8 cellular contexts compared by ENCODE assay signal in genomic region chr3:105868745-105869530, GRCh38. TPM values are rescaled to one million over a fixed set of nuclear protein-coding genes. Genes with fewer than 3 reads are reported as not detected.
DNase-seq lines count a peak whose midpoint lies in the region; ATAC-seq and TF ChIP-seq lines count a peak whose summit lies in the region.

TSS of gene CBLB (minus strand) at chr3:105869012. CDS start at chr3:105867577, 1,435 bp downstream.

- peak within 1 kb of the TSS; percentile 92 to 98 for H3K27ac ChIP-seq in prostate gland
- H3K27ac ChIP-seq in urinary bladder (ENCODE audit: low read depth): peak within 1 kb of the TSS; percentile 96

- no peaks in the 10 kb centered on the region for H3K27me3 ChIP-seq in prostate gland (replicated peaks; ENCODE audit: insufficient read depth)

- DNase-seq in NCI-H187 treated with DMSO at 0.1 percent for 48 hours (lab: John Stamatoyannopoulos, UW) (peak; percentile 72), anterior cingulate cortex (lab: John Stamatoyannopoulos, UW) (peak; percentile 56 to 99 (median 93)), left ventricle myocardium superior (peak; percentile 96), prostate gland (ENCODE audit: low spot score) (peak; percentile 92)

- no peaks in the 10 kb centered on the region for H3K4me1 ChIP-seq in prostate gland (replicated peaks)
- H3K4me1 ChIP-seq in urinary bladder (ENCODE audit: insufficient read depth): no peaks in the 10 kb centered on the region

- H3K4me3 ChIP-seq in prostate gland: peak within 1 kb of the TSS; percentile 84 to 89
- H3K4me3 ChIP-seq in urinary bladder (ENCODE audit: low read depth, low read length): peak within 1 kb of the TSS; percentile 70

- ATAC-seq in GM18499 (IDR thresholded peaks at IDR 0.05; ENCODE audit: insufficient read depth, unreplicated experiment): peak; percentile 66
- peak; percentile 85 for ATAC-seq in HG02943 (IDR thresholded peaks at IDR 0.05; ENCODE audit: low read depth, unreplicated experiment)
- ATAC-seq in left ventricle myocardium superior: peak; percentile 94

- intact Hi-C loops in T-helper 2 cell treated with Interferon-gamma antibody and Interleukin-4, amounts not matched to agents 100 ng/mL and 5 ng/mL, for 36 hours (cut with micrococcal nuclease): loop anchor here (1.0 to 5.0 kb wide), 10 partner anchors 8 to 740 kb away; partner anchors contain the start of gene ALCAM
- intact Hi-C loops in left ventricle myocardium superior (cut with micrococcal nuclease) (loop anchor here (10.0 kb wide), 1 partner anchor 184 kb away; no protein-coding TSS in a partner anchor), prostate gland (cut with DNase I) (loop anchor here (10.0 kb wide), 2 partner anchors 174 to 476 kb away; no protein-coding TSS in a partner anchor)

- no peaks in the 10 kb centered on the region for H3K9me3 ChIP-seq in prostate gland

- TF ChIP-seq CTCF in prostate gland (IDR thresholded peaks at IDR 0.05): no peak

- H3K36me3 ChIP-seq in prostate gland: no peaks in the 10 kb centered on the region
- H3K36me3 ChIP-seq in urinary bladder (ENCODE audit: insufficient read depth): peaks cover 5% of the 10 kb centered on the region

- peak; percentile 84 for TF ChIP-seq POLR2A in prostate gland (IDR thresholded peaks at IDR 0.05)

- WGBS in prostate gland: under 1% methylated on average over 57 of the region's 67 CpGs
- under 1% methylated on average over 65 of the region's 67 CpGs for WGBS in urinary bladder

RNA-seq across cellular contexts. Expression of gene CBLB, which starts in this region (rescaled TPM):
- total RNA-seq in T-helper 2 cell treated with Interferon-gamma antibody and Interleukin-4, amounts not matched to agents 100 ng/mL and 5 ng/mL, for 36 hours: 67.2 and 70.3 TPM in 2 replicates
- total RNA-seq in left ventricle myocardium superior: 60.3 TPM
- 10 to 100 TPM; 28.2 to 62.8 TPM for total RNA-seq in prostate gland
- total RNA-seq in urinary bladder: 126 TPM
- 14.4 TPM for polyA plus RNA-seq in urinary bladder

Comparison
In these comparisons a context has a peak if more than half of its experiments do, and no peak if none do; other contexts are left out.
1. Peak in every context shown above with its lines: DNase-seq, ATAC-seq, H3K4me3 ChIP-seq and H3K27ac ChIP-seq.